ENCODE assay signal across 20 cellular contexts in the genomic region with DNA sequence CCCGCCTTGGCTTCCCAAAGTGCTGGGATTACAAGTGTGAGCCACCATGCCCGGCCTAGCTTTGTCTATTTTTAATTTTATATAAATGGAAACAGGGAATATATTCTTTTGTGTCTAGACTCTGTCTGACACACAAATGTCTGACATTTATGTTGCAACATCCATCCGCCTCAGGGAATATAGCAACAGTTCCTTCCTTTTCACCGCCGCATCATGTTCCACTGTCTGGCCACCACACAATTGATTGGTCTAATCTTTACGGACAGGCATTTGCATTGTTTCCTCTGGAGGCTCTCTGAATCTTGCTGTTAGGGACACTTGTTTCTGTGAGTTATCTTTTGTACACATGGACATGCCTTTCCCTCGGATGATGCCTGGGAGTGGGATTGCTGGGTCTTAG. TPM values are rescaled to one million over a fixed set of nuclear protein-coding genes. Genes with fewer than 3 reads are reported as not detected.
DNase-seq lines count a peak whose midpoint lies in the region; ATAC-seq, FAIRE-seq and TF ChIP-seq lines count a peak whose summit lies in the region.
"Had no signal": no experiment of that assay in that cellular context is flagged by ENCODE, and none has a peak within 500 bp of the region (broad histone marks: within the 10 kb centered on the region; RNA-seq: fewer than 3 reads in every experiment).

No MANE protein-coding gene starts in this region.

- no peaks in the 10 kb centered on the region for H3K36me3 Mint-ChIP-seq in activated CD4-positive, alpha-beta memory T cell treated with anti-CD3 and anti-CD28 coated beads, Interleukin-2, amount 10 ng/mL, durations not matched to agents 7 days and 5 days (ENCODE audit: low read depth)
- H3K36me3 Mint-ChIP-seq: CD14-positive monocyte had no signal

- no peak overlapping the region for H3K4me3 ChIP-seq in epithelial cell of esophagus (ENCODE audit: low read length)
- H3K4me3 ChIP-seq in upper lobe of right lung = no peak overlapping the region
- H3K4me3 ChIP-seq: PC-9 had no signal

- H3K27me3 ChIP-seq in upper lobe of right lung = no peaks in the 10 kb centered on the region

- H3K27ac Mint-ChIP-seq in activated CD4-positive, alpha-beta memory T cell treated with anti-CD3 and anti-CD28 coated beads, Interleukin-2, amount 10 ng/mL, durations not matched to agents 7 days and 5 days = no peak overlapping the region
- H3K27ac Mint-ChIP-seq: B cell had no signal

- FAIRE-seq in GM12892 (lab: Jason Lieb, UNC) = no peak

- TF ChIP-seq POLR2A in GM12892 (IDR thresholded peaks at IDR 0.05; ENCODE audit: low read depth, low read length) = no peak

- no peak overlapping the region for H3K4me3 Mint-ChIP-seq in activated CD4-positive, alpha-beta memory T cell treated with anti-CD3 and anti-CD28 coated beads, Interleukin-2, amount 10 ng/mL, durations not matched to agents 7 days and 5 days
- H3K4me3 Mint-ChIP-seq: B cell had no signal

- H3K36me3 ChIP-seq in upper lobe of right lung = no peaks in the 10 kb centered on the region

- no peak overlapping the region for H3K27ac ChIP-seq in upper lobe of right lung
- H3K27ac ChIP-seq: PC-9, RWPE1 had no signal

- no peaks in the 10 kb centered on the region for H3K4me1 Mint-ChIP-seq in activated CD4-positive, alpha-beta memory T cell treated with anti-CD3 and anti-CD28 coated beads, Interleukin-2, amount 10 ng/mL, durations not matched to agents 7 days and 5 days

- H3K9me3 Mint-ChIP-seq in activated CD4-positive, alpha-beta memory T cell treated with anti-CD3 and anti-CD28 coated beads, Interleukin-2, amount 10 ng/mL, durations not matched to agents 7 days and 5 days = no peaks in the 10 kb centered on the region

- DNase-seq in activated CD8-positive, alpha-beta memory T cell treated with anti-CD3 and anti-CD28 coated beads for 24 hours = peak; percentile 11
- no peak for DNase-seq in activated CD8-positive, alpha-beta memory T cell treated with anti-CD3 and anti-CD28 coated beads, Interleukin-2, amount 50 U/mL, for 4 hours
- peak; percentile 20 for DNase-seq in RPMI7951 (ENCODE audit: low read depth)
- DNase-seq in epithelial cell of esophagus (ENCODE audit: low read depth) = peak; percentile 15
- no peak for DNase-seq in upper lobe of right lung
- DNase-seq in GM12892 (ENCODE audit: insufficient read length) = no peak
- no peak for DNase-seq in activated CD4-positive, alpha-beta memory T cell treated with anti-CD3 and anti-CD28 coated beads, Interleukin-2, amount 10 ng/mL, durations not matched to agents 7 days and 5 days
- DNase-seq: EL, KBM-7, NCI-H1417, NCI-H1694 treated with DMSO at 0.1 percent for 48 hours, NCI-H446, NCI-H526, PC-9, SHP77 treated with DMSO at 0.1 percent for 48 hours, SK-N-SH had no signal

- POLR2A ChIA-PET in activated CD4-positive, alpha-beta memory T cell treated with anti-CD3 and anti-CD28 coated beads, Interleukin-2, amount 10 ng/mL, durations not matched to agents 7 days and 5 days (lab: Charles Lee) = no interaction called here

- no peaks in the 10 kb centered on the region for H3K9me3 ChIP-seq in upper lobe of right lung
- H3K9me3 ChIP-seq: SK-N-SH had no signal

- no peaks in the 10 kb centered on the region for H3K27me3 Mint-ChIP-seq in activated CD4-positive, alpha-beta memory T cell treated with anti-CD3 and anti-CD28 coated beads, Interleukin-2, amount 10 ng/mL, durations not matched to agents 7 days and 5 days
- H3K27me3 Mint-ChIP-seq: B cell had no signal

- CTCF ChIA-PET in activated CD4-positive, alpha-beta memory T cell treated with anti-CD3 and anti-CD28 coated beads, Interleukin-2, amount 10 ng/mL, durations not matched to agents 7 days and 5 days (lab: Charles Lee) = no interaction called here

- no peaks in the 10 kb centered on the region for H3K4me1 ChIP-seq in upper lobe of right lung

- ATAC-seq in upper lobe of right lung (peak; percentile 58), HG02840 (IDR thresholded peaks at IDR 0.05; ENCODE audit: low FRiP score, unreplicated experiment) (no peak)

- TF ChIP-seq CTCF in epithelial cell of esophagus (IDR thresholded peaks at IDR 0.05; ENCODE audit: insufficient read depth, low read depth, low read length, missing control alignments) (no peak), upper lobe of right lung (IDR thresholded peaks at IDR 0.05) (no peak)

- intact Hi-C loops in upper lobe of right lung (cut with DNase I) = no loop called here

RNA-seq across cellular contexts. Expression of a gene that starts 20.1 kb away (rescaled TPM):
- total RNA-seq in RPMI7951 (2014; rRNA removed; shearing (Covaris generic)) = 22.0 and 25.8 TPM in 2 replicates
- total RNA-seq in upper lobe of right lung = 92.4 TPM
- 35.9 TPM for polyA plus RNA-seq in GM12892 (2012; ENCODE audit: missing spikeins)
- total RNA-seq in activated CD4-positive, alpha-beta memory T cell treated with anti-CD3 and anti-CD28 coated beads, Interleukin-2, amount 10 ng/mL, durations not matched to agents 7 days and 5 days = 10 to 100 TPM; 64.1 to 69.2 TPM

Comparison
In these comparisons a context has a peak if more than half of its experiments do, and no peak if none do; other contexts are left out.
1. DNase-seq: peak in activated CD8-positive, alpha-beta memory T cell treated with anti-CD3 and anti-CD28 coated beads for 24 hours (single experiment), RPMI7951 (single experiment) and epithelial cell of esophagus (single experiment); none in activated CD8-positive, alpha-beta memory T cell treated with anti-CD3 and anti-CD28 coated beads, Interleukin-2, amount 50 U/mL, for 4 hours (single experiment), upper lobe of right lung (single experiment), GM12892 (single experiment) and activated CD4-positive, alpha-beta memory T cell treated with anti-CD3 and anti-CD28 coated beads, Interleukin-2, amount 10 ng/mL, durations not matched to agents 7 days and 5 days (single experiment).